ENCODE assay signal across 22 cellular contexts in the genomic region with DNA sequence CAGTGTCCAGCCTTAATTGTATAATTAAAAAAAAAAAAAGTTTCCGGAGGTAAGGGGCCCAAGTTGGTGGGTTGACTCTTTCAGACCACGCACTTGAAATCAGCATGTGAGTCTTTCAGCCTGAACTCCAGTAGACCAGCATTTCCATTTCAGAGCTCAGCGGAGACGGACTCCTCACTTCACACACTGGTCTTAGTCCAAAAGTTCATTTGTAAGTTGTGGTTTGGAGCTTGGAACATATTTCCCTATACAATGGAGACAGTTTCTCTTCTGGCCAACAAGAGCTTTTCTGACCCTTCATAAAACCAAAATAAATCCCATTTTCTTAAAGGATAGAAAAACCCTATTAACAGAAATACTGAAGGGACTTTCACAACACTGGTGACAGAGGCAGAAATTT.
"Had no signal": no experiment of that assay in that cellular context is flagged by ENCODE, and none has a peak within 500 bp of the region (broad histone marks: within the 10 kb centered on the region; RNA-seq: fewer than 3 reads in every experiment).

No MANE protein-coding gene starts in this region.

- H3K4me3 ChIP-seq: SJSA1, SK-N-MC had no signal

- H3K27ac ChIP-seq: KMS-11, SJSA1, SK-N-MC had no signal

- H3K36me3 ChIP-seq: SJSA1 had no signal

- H3K27me3 ChIP-seq: SJSA1 had no signal

- DNase-seq: IMR-90, MV-4-11, NCI-H1048, NCI-H1105 treated with DMSO at 0.1 percent for 48 hours, NCI-H1417 treated with DMSO at 0.1 percent for 48 hours, NCI-H146, NCI-H1694 treated with DMSO at 0.1 percent for 48 hours, NCI-H1930, NCI-H2081, NCI-H2107, NCI-H226, NCI-H446, NCI-H510A, NCI-H524 treated with DMSO at 0.1 percent for 48 hours, NCI-H69, NCI-H774, Right ventricle myocardium superior, RPMI8226, SIG-M5 had no signal

- H3K9me3 ChIP-seq: SJSA1 had no signal
